8 cellular contexts compared by ENCODE assay signal in genomic region chr14:73457935-73458218, GRCh38. TPM values are rescaled to one million over a fixed set of nuclear protein-coding genes. Genes with fewer than 3 reads are reported as not detected.
DNase-seq lines count a peak whose midpoint lies in the region; ATAC-seq, FAIRE-seq and TF ChIP-seq lines count a peak whose summit lies in the region.

No MANE protein-coding gene starts in this region.

- no peak for TF ChIP-seq CTCF in GM12878 (IDR thresholded peaks at IDR 0.05 in 2 of 3, conservative IDR thresholded peaks at IDR 0.05 in 1 of 3; ENCODE audit: control insufficient read depth in 2 of 3, extremely low read depth in 1 of 3, insufficient read depth in 1 of 3, low read depth in 3 of 3, low read length in 3 of 3)

- ATAC-seq in GM18511 (IDR thresholded peaks at IDR 0.05; ENCODE audit: unreplicated experiment) (peak; percentile 8), GM12878 (peak; percentile 21), left colon (peak; percentile 22)

- intact Hi-C loops in GM12878 (cut with micrococcal nuclease; ENCODE audit: unreplicated experiment) (loop anchor here (5.0 kb wide), 3 partner anchors 41 to 211 kb away; no protein-coding TSS in a partner anchor), left colon (cut with DNase I, micrococcal nuclease) (no loop called here)

- H2AFZ ChIP-seq in GM12878 (ENCODE audit: control insufficient read depth, low read depth, low read length) = peak overlapping the region; percentile 79

- CTCF ChIA-PET in GM12878 (lab: Yijun Ruan, JAX) = interaction anchor here (0.6 to 19.2 kb wide), 6 partner anchors 14 to 509 kb away, joined by 3 to 252 read pairs (median 4); no protein-coding TSS in a partner anchor

- DNase-seq in GM12878 (ENCODE audit: low read depth, low spot score) (no peak), left colon (peak; percentile 51 to 67), hepatic stellate cell (ENCODE audit: low spot score) (no peak), putamen (ENCODE audit: low spot score) (no peak)
- no peak for DNase-seq in activated effector memory CD4-positive, alpha-beta T cell treated with Interleukin-2 at 50 U/mL for 16 hours

- in situ Hi-C loops in GM12878 (cut with MboI) = no loop called here

- H3K9ac ChIP-seq in HUES48 (ENCODE audit: low read depth, low read length) (peak overlapping the region; percentile 27), GM12878 (ENCODE audit: control insufficient read depth, insufficient read depth, low read length) (peak overlapping the region; percentile 83)

- H3K4me2 ChIP-seq in GM12878 (ENCODE audit: control insufficient read depth, insufficient read depth) = peak overlapping the region; percentile 78; the same call in 1 of the 2 replicates

- BruUV-seq in GM12878 (replicated peaks; lab: Mats Ljungman, UMichigan) = no TSS peak

- POLR2A ChIA-PET in GM12878 (lab: Charles Lee) = interaction anchor here (1.0 to 5.1 kb wide), 11 partner anchors 12 to 209 kb away, joined by 3 to 42 read pairs (median 8); no protein-coding TSS in a partner anchor

- 0% methylated on average over 19 of the region's 19 CpGs for WGBS in GM12878 (ENCODE audit: insufficient coverage, insufficient replicate concordance, low lambda C conversion rate, missing lambda C conversion rate)
- whole genome bisulfite sequencing in thymus = under 1% methylated on average over 19 of the region's 19 CpGs

- H3K36me3 ChIP-seq in HUES48 (ENCODE audit: control insufficient read depth, insufficient read depth, low read length) (no peaks in the 10 kb centered on the region), GM12878 (ENCODE audit: control insufficient read depth in 2 of 2, insufficient read depth in 2 of 2, low read length in 1 of 2) (no peaks in the 10 kb centered on the region), thymus (ENCODE audit: control insufficient read depth, insufficient read depth) (no peaks in the 10 kb centered on the region)

- H3K9me3 ChIP-seq in HUES48 (ENCODE audit: control insufficient read depth, insufficient read depth, low read length) = no peaks in the 10 kb centered on the region
- no peaks in the 10 kb centered on the region for H3K9me3 ChIP-seq in GM12878 (replicated peaks; ENCODE audit: control insufficient read depth, insufficient read depth, low read length)
- H3K9me3 ChIP-seq in thymus (ENCODE audit: control insufficient read depth) = no peaks in the 10 kb centered on the region

- no peak for FAIRE-seq in GM12878 (lab: Jason Lieb, UNC)

- H3K4me3 ChIP-seq in HUES48 (ENCODE audit: low read depth, low read length) = peak overlapping the region; percentile 92
- H3K4me3 ChIP-seq in GM12878 = peak overlapping the region; percentile 97
- peak overlapping the region; percentile 99 for H3K4me3 ChIP-seq in thymus (ENCODE audit: low read length)

- H3K27me3 ChIP-seq in HUES48 (ENCODE audit: control insufficient read depth, insufficient read depth, low read length) (no peaks in the 10 kb centered on the region), GM12878 (replicated peaks in 1 of 2; ENCODE audit: control insufficient read depth in 2 of 2, insufficient read depth in 2 of 2, low read length in 1 of 2) (no peaks in the 10 kb centered on the region), thymus (ENCODE audit: control insufficient read depth, insufficient read depth) (no peaks in the 10 kb centered on the region)

- no peak for TF ChIP-seq RAD21 in GM12878 (IDR thresholded peaks at IDR 0.05; ENCODE audit: insufficient read depth, low read depth, low read length)

- no peaks in the 10 kb centered on the region for H4K20me1 ChIP-seq in GM12878 (ENCODE audit: control insufficient read depth, insufficient read depth)

- SMC1A ChIA-PET in GM12878 (lab: Charles Lee; ENCODE audit: uncharacterized antibody, unreplicated experiment) = interaction anchor here (0.7 to 7.1 kb wide), 10 partner anchors 9 to 284 kb away, joined by 3 to 78 read pairs (median 5); no protein-coding TSS in a partner anchor

- no peak for TF ChIP-seq EP300 in GM12878 (IDR thresholded peaks at IDR 0.05; ENCODE audit: borderline replicate concordance in 1 of 2, control insufficient read depth in 1 of 2, low read depth in 2 of 2, low read length in 2 of 2)

- H3K4me1 ChIP-seq in HUES48 (ENCODE audit: control insufficient read depth, insufficient read depth, low read length) = peaks cover 19% of the 10 kb centered on the region; the same call in 1 of the 2 replicates
- H3K4me1 ChIP-seq in GM12878 (ENCODE audit: control insufficient read depth, insufficient read depth, low read length) = 0 out of 2 replicates have a peak, but pooled peaks cover 3% of the 10 kb centered on the region
- H3K4me1 ChIP-seq in thymus (ENCODE audit: control insufficient read depth, insufficient read depth, low read length) = peaks cover 3% of the 10 kb centered on the region

- H3K27ac ChIP-seq in HUES48 (ENCODE audit: low read depth, low read length) (peak overlapping the region; percentile 89), GM12878 (ENCODE audit: control insufficient read depth, insufficient read depth) (peak overlapping the region; percentile 71), thymus (ENCODE audit: low read depth) (peak overlapping the region; percentile 91)

- H3K79me2 ChIP-seq in GM12878 (ENCODE audit: control insufficient read depth, insufficient read depth, low read length) = peaks cover 46% of the 10 kb centered on the region

- no peak for TF ChIP-seq POLR2A in GM12878 (IDR thresholded peaks at IDR 0.05; ENCODE audit: low read depth, low read length)

- RAD21 ChIA-PET in GM12878 (lab: Charles Lee; ENCODE audit: unreplicated experiment) = interaction anchor here (1.1 to 26.5 kb wide), 11 partner anchors 8 to 284 kb away, joined by 4 to 591 read pairs (median 11); no protein-coding TSS in a partner anchor

TF ChIP-seq in GM12878, 131 proteins besides CTCF, POLR2A, EP300 and RAD21 (continues in another document):
- TF ChIP-seq, protein P1, sequence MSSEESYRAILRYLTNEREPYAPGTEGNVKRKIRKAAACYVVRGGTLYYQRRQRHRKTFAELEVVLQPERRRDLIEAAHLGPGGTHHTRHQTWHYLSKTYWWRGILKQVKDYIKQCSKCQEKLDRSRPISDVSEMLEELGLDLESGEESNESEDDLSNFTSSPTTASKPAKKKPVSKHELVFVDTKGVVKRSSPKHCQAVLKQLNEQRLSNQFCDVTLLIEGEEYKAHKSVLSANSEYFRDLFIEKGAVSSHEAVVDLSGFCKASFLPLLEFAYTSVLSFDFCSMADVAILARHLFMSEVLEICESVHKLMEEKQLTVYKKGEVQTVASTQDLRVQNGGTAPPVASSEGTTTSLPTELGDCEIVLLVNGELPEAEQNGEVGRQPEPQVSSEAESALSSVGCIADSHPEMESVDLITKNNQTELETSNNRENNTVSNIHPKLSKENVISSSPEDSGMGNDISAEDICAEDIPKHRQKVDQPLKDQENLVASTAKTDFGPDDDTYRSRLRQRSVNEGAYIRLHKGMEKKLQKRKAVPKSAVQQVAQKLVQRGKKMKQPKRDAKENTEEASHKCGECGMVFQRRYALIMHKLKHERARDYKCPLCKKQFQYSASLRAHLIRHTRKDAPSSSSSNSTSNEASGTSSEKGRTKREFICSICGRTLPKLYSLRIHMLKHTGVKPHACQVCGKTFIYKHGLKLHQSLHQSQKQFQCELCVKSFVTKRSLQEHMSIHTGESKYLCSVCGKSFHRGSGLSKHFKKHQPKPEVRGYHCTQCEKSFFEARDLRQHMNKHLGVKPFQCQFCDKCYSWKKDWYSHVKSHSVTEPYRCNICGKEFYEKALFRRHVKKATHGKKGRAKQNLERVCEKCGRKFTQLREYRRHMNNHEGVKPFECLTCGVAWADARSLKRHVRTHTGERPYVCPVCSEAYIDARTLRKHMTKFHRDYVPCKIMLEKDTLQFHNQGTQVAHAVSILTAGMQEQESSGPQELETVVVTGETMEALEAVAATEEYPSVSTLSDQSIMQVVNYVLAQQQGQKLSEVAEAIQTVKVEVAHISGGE (CRISPR knock-in tag; IDR thresholded peaks at IDR 0.05) = no peak
- peak; percentile 71 for TF ChIP-seq IKZF1 (conservative IDR thresholded peaks at IDR 0.05)

RNA-seq across cellular contexts. Expression of gene NUMB, which starts 0.5 kb away (rescaled TPM):
- 141 and 152 TPM in 2 replicates for total RNA-seq in GM12878 (2013; cell fraction: nucleolus; rRNA removed)
- total RNA-seq in GM12878 (2014; rRNA removed) (28.2 and 31.0 TPM in 2 replicates), GM12878 (2014; rRNA removed; fragmentation: Illumina TruSeq; extraction: Trizol) (22.0 and 23.7 TPM in 2 replicates), GM12878 (2021) (49.7 and 57.4 TPM in 2 replicates), left colon (100 to 1,000 TPM; 105 to 114 TPM)
- 23.6 TPM for polyA plus RNA-seq in GM12878 (2011; ENCODE audit: low read depth)
- polyA plus RNA-seq in GM12878 (2011; rRNA removed) (96.5 and 147 TPM in 2 replicates), GM12878 (2014; fragmentation: Illumina TruSeq; extraction: Trizol) (56.3 and 59.5 TPM in 2 replicates), GM12878 (2014; fragmentation: Nextera tagmentation; extraction: Ambion mirVana) (10 to 100 TPM; 29.8 to 30.9 TPM), GM12878 (2014; rRNA removed) (37.5 and 43.5 TPM in 2 replicates), GM12878 (2016; fragmentation: Nextera tagmentation; extraction: Ambion mirVana) (10 to 100 TPM; 54.3 to 54.5 TPM), thymus (38.3 TPM)
- 162 and 211 TPM in 2 replicates for polyA plus RNA-seq in GM12878 (2011; cell fraction: cytosol; rRNA removed)
- 181 and 228 TPM in 2 replicates for polyA plus RNA-seq in GM12878 (2011; cell fraction: nucleus; rRNA removed)
- 28.5 and 35.1 TPM in 2 replicates for polyA plus RNA-seq in GM12878 (2012)
- 243 and 306 TPM in 2 replicates for polyA minus RNA-seq in GM12878 (2011; rRNA and poly(A)+ RNA removed)
- 61.1 and 78.4 TPM in 2 replicates for polyA minus RNA-seq in GM12878 (2011; cell fraction: cytosol; rRNA and poly(A)+ RNA removed)
- polyA minus RNA-seq in GM12878 (2011; cell fraction: nucleus; rRNA and poly(A)+ RNA removed) = 125 and 195 TPM in 2 replicates

RNA-seq across cellular contexts. Expression of gene RIOX1, which starts 32.9 kb away (rescaled TPM):
- 26.5 and 39.2 TPM in 2 replicates for total RNA-seq in GM12878 (2013; cell fraction: nucleolus; rRNA removed)
- total RNA-seq in GM12878 (2014; rRNA removed) = 31.7 and 33.6 TPM in 2 replicates
- 17.9 and 19.4 TPM in 2 replicates for total RNA-seq in GM12878 (2014; rRNA removed; fragmentation: Illumina TruSeq; extraction: Trizol)
- total RNA-seq in GM12878 (2021) = 33.7 and 34.3 TPM in 2 replicates
- 7.5 TPM for polyA plus RNA-seq in GM12878 (2011; ENCODE audit: low read depth)
- 11.6 and 15.9 TPM in 2 replicates for polyA plus RNA-seq in GM12878 (2011; rRNA removed)
- polyA plus RNA-seq in GM12878 (2011; cell fraction: cytosol; rRNA removed) = 19.3 and 29.4 TPM in 2 replicates
- polyA plus RNA-seq in GM12878 (2011; cell fraction: nucleus; rRNA removed) = 17.4 and 20.7 TPM in 2 replicates
- polyA plus RNA-seq in GM12878 (2012) = 13.8 and 16.0 TPM in 2 replicates
- 16.4 and 16.7 TPM in 2 replicates for polyA plus RNA-seq in GM12878 (2014; fragmentation: Illumina TruSeq; extraction: Trizol)
- 1 to 10 TPM; 7.8 to 8.9 TPM for polyA plus RNA-seq in GM12878 (2014; fragmentation: Nextera tagmentation; extraction: Ambion mirVana)
- polyA plus RNA-seq in GM12878 (2014; rRNA removed) = 31.6 and 34.0 TPM in 2 replicates
- 10 to 100 TPM; 18.6 to 20.7 TPM for polyA plus RNA-seq in GM12878 (2016; fragmentation: Nextera tagmentation; extraction: Ambion mirVana)
- 20.8 and 31.6 TPM in 2 replicates for polyA minus RNA-seq in GM12878 (2011; rRNA and poly(A)+ RNA removed)
- 14.7 and 15.5 TPM in 2 replicates for polyA minus RNA-seq in GM12878 (2011; cell fraction: cytosol; rRNA and poly(A)+ RNA removed)
- polyA minus RNA-seq in GM12878 (2011; cell fraction: nucleus; rRNA and poly(A)+ RNA removed) = 22.1 and 38.0 TPM in 2 replicates
- total RNA-seq in left colon = 10 to 100 TPM; 10.2 to 10.3 TPM
- 11.2 TPM for polyA plus RNA-seq in thymus

Comparison
In these comparisons a context has a peak if more than half of its experiments do, and no peak if none do; other contexts are left out.
1. DNase-seq: peak in left colon (2 of 2); none in GM12878 (single experiment), hepatic stellate cell (single experiment), activated effector memory CD4-positive, alpha-beta T cell treated with Interleukin-2 at 50 U/mL for 16 hours (single experiment) and putamen (single experiment).
2. Peak in every context shown above with its lines, with median percentiles within 50 percentile points of each other: ATAC-seq, H3K27ac ChIP-seq and H3K4me3 ChIP-seq.